9 cellular contexts compared by ENCODE assay signal in genomic region chr16:85652431-85653221, GRCh38. TPM values are rescaled to one million over a fixed set of nuclear protein-coding genes. Genes with fewer than 3 reads are reported as not detected.
A peak's percentile ranks its signal among the peaks of the same experiment; 100 is the strongest.
DNase-seq lines count a peak whose midpoint lies in the region; ATAC-seq, FAIRE-seq and TF ChIP-seq lines count a peak whose summit lies in the region.
"Had no signal": no experiment of that assay in that cellular context is flagged by ENCODE, and none has a peak within 500 bp of the region (broad histone marks: within the 10 kb centered on the region; RNA-seq: fewer than 3 reads in every experiment).

No MANE protein-coding gene starts in this region.

- H3K27ac Mint-ChIP-seq in astrocyte (ENCODE audit: unreplicated experiment): no peak overlapping the region
- H3K27ac Mint-ChIP-seq: stimulated activated naive CD8-positive, alpha-beta T cell treated with anti-CD3 and anti-CD28 coated beads, Interleukin-15, Interleukin-2, amounts not matched to agents 100 ng/mL and 50 ng/mL, for 24 hours had no signal

- no peaks in the 10 kb centered on the region for H3K27me3 Mint-ChIP-seq in astrocyte (ENCODE audit: low read depth, unreplicated experiment)
- H3K27me3 Mint-ChIP-seq: stimulated activated naive CD8-positive, alpha-beta T cell treated with anti-CD3 and anti-CD28 coated beads, Interleukin-15, Interleukin-2, amounts not matched to agents 100 ng/mL and 50 ng/mL, for 24 hours had no signal

- no peaks in the 10 kb centered on the region for H3K9me3 Mint-ChIP-seq in astrocyte (ENCODE audit: unreplicated experiment)
- H3K9me3 Mint-ChIP-seq: stimulated activated naive CD8-positive, alpha-beta T cell treated with anti-CD3 and anti-CD28 coated beads, Interleukin-15, Interleukin-2, amounts not matched to agents 100 ng/mL and 50 ng/mL, for 24 hours had no signal

- H3K79me2 ChIP-seq in astrocyte (ENCODE audit: insufficient read depth, low read length): no peaks in the 10 kb centered on the region

- H3K36me3 ChIP-seq in astrocyte (ENCODE audit: insufficient read depth, low read length): peaks cover 3% of the 10 kb centered on the region

- H3K9me3 ChIP-seq in astrocyte (ENCODE audit: insufficient read depth, low read depth, low read length): no peaks in the 10 kb centered on the region

- peaks cover 13% of the 10 kb centered on the region for H3K36me3 Mint-ChIP-seq in astrocyte (ENCODE audit: low read depth, unreplicated experiment)

- H2AFZ ChIP-seq in astrocyte (ENCODE audit: low read depth, low read length): no peak overlapping the region

- no peaks in the 10 kb centered on the region for H3K27me3 ChIP-seq in astrocyte (ENCODE audit: insufficient read depth, low read length)

- H3K27ac ChIP-seq in astrocyte (ENCODE audit: low read depth, low read length): no peak overlapping the region
- H3K27ac ChIP-seq in temporal lobe (ENCODE audit: low read depth, low read length): peak overlapping the region; percentile 61

- DNase-seq in EL (peak; percentile 42), NCI-H1417 (lab: John Stamatoyannopoulos, UW) (peak; percentile 36 to 80 (median 54)), astrocyte (ENCODE audit: low read depth) (peak; percentile 34), iris pigment epithelial cell (ENCODE audit: low read depth) (peak; percentile 74)

- H3K9ac ChIP-seq in astrocyte (ENCODE audit: low read length): no peak overlapping the region

- ATAC-seq in HG03095 (IDR thresholded peaks at IDR 0.05; ENCODE audit: unreplicated experiment) (no peak), GM19023 (IDR thresholded peaks at IDR 0.05; ENCODE audit: unreplicated experiment) (no peak)

- H3K4me1 Mint-ChIP-seq in astrocyte (ENCODE audit: low read depth, unreplicated experiment): peaks cover 3% of the 10 kb centered on the region

- peaks cover 44% of the 10 kb centered on the region for H4K20me1 ChIP-seq in astrocyte (ENCODE audit: insufficient read depth, low read length)

- H3K4me1 ChIP-seq in astrocyte (ENCODE audit: insufficient read depth, low read length): peaks cover 16% of the 10 kb centered on the region

- H3K4me2 ChIP-seq in astrocyte (ENCODE audit: low read length): no peak overlapping the region

- TF ChIP-seq CTCF in astrocyte (IDR thresholded peaks at IDR 0.05; ENCODE audit: insufficient read depth, low read depth, low read length): no peak

- no peak overlapping the region for H3K4me3 Mint-ChIP-seq in astrocyte (ENCODE audit: unreplicated experiment)
- H3K4me3 Mint-ChIP-seq: stimulated activated naive CD8-positive, alpha-beta T cell treated with anti-CD3 and anti-CD28 coated beads, Interleukin-15, Interleukin-2, amounts not matched to agents 100 ng/mL and 50 ng/mL, for 24 hours had no signal

- H3K4me3 ChIP-seq in astrocyte (ENCODE audit: insufficient read depth, low read depth, low read length): no peak overlapping the region

- no peak for FAIRE-seq in astrocyte (lab: Jason Lieb, UNC)
- FAIRE-seq: frontal cortex had no signal

RNA-seq across cellular contexts. Expression of gene GINS2, which starts 36.1 kb away (rescaled TPM):
- total RNA-seq in astrocyte: 2.2 and 3.4 TPM in 2 replicates
- total RNA-seq in temporal lobe: 3.4 TPM

RNA-seq across cellular contexts. Expression of gene GSE1, which starts 39.5 kb away (rescaled TPM):
- total RNA-seq in astrocyte: 30.1 and 35.0 TPM in 2 replicates
- total RNA-seq in temporal lobe: 32.9 TPM
